ENCODE assay signal across 11 cellular contexts in the genomic region with DNA sequence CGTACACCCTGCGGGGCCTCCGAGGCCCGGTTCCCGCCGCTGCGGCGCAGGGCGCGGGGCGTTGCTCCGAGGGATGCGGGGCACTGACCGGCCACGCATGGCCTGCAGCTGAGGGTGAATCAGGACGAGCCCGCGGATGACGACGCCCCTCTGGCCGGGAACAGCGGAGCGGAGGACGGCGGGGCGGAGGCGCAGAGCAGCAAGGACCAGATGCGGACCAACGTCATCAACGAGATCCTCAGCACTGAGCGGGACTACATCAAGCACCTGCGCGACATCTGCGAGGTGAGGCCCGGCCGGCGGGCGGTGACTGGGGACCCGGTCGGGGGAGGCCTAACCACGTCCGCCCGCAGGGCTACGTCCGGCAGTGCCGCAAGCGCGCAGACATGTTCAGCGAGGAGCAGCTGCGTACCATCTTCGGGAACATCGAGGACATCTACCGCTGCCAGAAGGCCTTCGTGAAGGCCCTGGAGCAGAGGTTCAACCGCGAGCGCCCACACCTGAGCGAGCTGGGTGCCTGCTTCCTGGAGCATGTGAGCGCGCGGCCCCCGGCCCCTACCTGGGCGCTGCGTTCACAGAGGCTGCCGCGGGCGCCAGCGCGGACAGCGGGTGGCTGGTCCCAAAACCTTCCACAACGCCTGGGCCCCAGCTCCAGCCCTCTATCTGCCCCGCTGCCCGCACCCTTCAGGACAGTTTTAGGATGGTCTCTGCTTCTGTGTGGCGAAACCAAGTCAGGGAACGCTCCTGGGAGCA. TPM values are rescaled to one million over a fixed set of nuclear protein-coding genes. Genes with fewer than 3 reads are reported as not detected.
A peak's percentile ranks its signal among the peaks of the same experiment; 100 is the strongest.
DNase-seq lines count a peak whose midpoint lies in the region; ATAC-seq and TF ChIP-seq lines count a peak whose summit lies in the region.
"Had no signal": no experiment of that assay in that cellular context is flagged by ENCODE, and none has a peak within 500 bp of the region (broad histone marks: within the 10 kb centered on the region; RNA-seq: fewer than 3 reads in every experiment).

No MANE protein-coding gene starts in this region.

- no peaks in the 10 kb centered on the region for H3K36me3 ChIP-seq in lower lobe of right lung
- H3K36me3 ChIP-seq in upper lobe of right lung, result no peaks in the 10 kb centered on the region

- H3K9me3 ChIP-seq in lower lobe of right lung (no peaks in the 10 kb centered on the region), upper lobe of right lung (no peaks in the 10 kb centered on the region)
- H3K9me3 ChIP-seq: tibial artery had no signal

- no peak for ATAC-seq in lower lobe of right lung
- no peak for ATAC-seq in upper lobe of right lung
- ATAC-seq in GM19035 (IDR thresholded peaks at IDR 0.05; ENCODE audit: unreplicated experiment), result no peak
- no peak for ATAC-seq in GM18519 (IDR thresholded peaks at IDR 0.05; ENCODE audit: low FRiP score, unreplicated experiment)

- TF ChIP-seq CTCF in lower lobe of right lung (IDR thresholded peaks at IDR 0.05) (no peak), upper lobe of right lung (IDR thresholded peaks at IDR 0.05) (no peak)

- H3K9me3 Mint-ChIP-seq in activated naive CD8-positive, alpha-beta T cell (ENCODE audit: low read depth), result no peaks in the 10 kb centered on the region

- H3K4me1 Mint-ChIP-seq in activated naive CD8-positive, alpha-beta T cell (ENCODE audit: low read depth), result peaks cover 44% of the 10 kb centered on the region

- H3K27ac ChIP-seq in lower lobe of right lung, result no peak overlapping the region
- no peak overlapping the region for H3K27ac ChIP-seq in upper lobe of right lung
- H3K27ac ChIP-seq: epithelial cell of prostate, tibial artery had no signal

- intact Hi-C loops in lower lobe of right lung (cut with DNase I) (no loop called here), upper lobe of right lung (cut with DNase I) (no loop called here)

- peaks cover 26% of the 10 kb centered on the region for H3K27me3 ChIP-seq in lower lobe of right lung (ENCODE audit: low read depth)
- H3K27me3 ChIP-seq in upper lobe of right lung, result peaks cover 26% of the 10 kb centered on the region

- no peaks in the 10 kb centered on the region for H3K27me3 Mint-ChIP-seq in activated naive CD8-positive, alpha-beta T cell

- peak overlapping the region; percentile 89 for H3K4me3 Mint-ChIP-seq in activated naive CD8-positive, alpha-beta T cell

- H3K36me3 Mint-ChIP-seq in activated naive CD8-positive, alpha-beta T cell, result no peaks in the 10 kb centered on the region

- no peak overlapping the region for H3K27ac Mint-ChIP-seq in activated naive CD8-positive, alpha-beta T cell

- no peaks in the 10 kb centered on the region for H3K4me1 ChIP-seq in lower lobe of right lung
- no peaks in the 10 kb centered on the region for H3K4me1 ChIP-seq in upper lobe of right lung

- peak; percentile 18 to 43 for DNase-seq in stimulated activated CD4-positive, alpha-beta T cell treated with anti-CD3 and anti-CD28 coated beads, Interleukin-2, amount 100 ng/mL, for 24 hours
- DNase-seq in stimulated activated CD4-positive, alpha-beta T cell treated with anti-CD3 and anti-CD28 coated beads, Interleukin-2, amount 100 ng/mL, for 48 hours, result no peak
- DNase-seq in lower lobe of right lung (peak; percentile 48), upper lobe of right lung (peak; percentile 58), DMS153 (lab: John Stamatoyannopoulos, UW) (no peak)
- DNase-seq: small intestine, tibial artery had no signal

- H3K4me3 ChIP-seq in lower lobe of right lung (peak overlapping the region; percentile 12), upper lobe of right lung (no peak overlapping the region)
- H3K4me3 ChIP-seq: tibial artery had no signal

RNA-seq across cellular contexts. Expression of a gene that starts 53.2 kb away (rescaled TPM):
- 74.1 TPM for total RNA-seq in lower lobe of right lung
- total RNA-seq in upper lobe of right lung, result 77.8 TPM

Comparison
In these comparisons a context has a peak if more than half of its experiments do, and no peak if none do; other contexts are left out.
1. DNase-seq: peak in stimulated activated CD4-positive, alpha-beta T cell treated with anti-CD3 and anti-CD28 coated beads, Interleukin-2, amount 100 ng/mL, for 24 hours (2 of 2), lower lobe of right lung (single experiment) and upper lobe of right lung (single experiment); none in stimulated activated CD4-positive, alpha-beta T cell treated with anti-CD3 and anti-CD28 coated beads, Interleukin-2, amount 100 ng/mL, for 48 hours (0 of 2) and DMS153 (single experiment).